In the genomic region with DNA sequence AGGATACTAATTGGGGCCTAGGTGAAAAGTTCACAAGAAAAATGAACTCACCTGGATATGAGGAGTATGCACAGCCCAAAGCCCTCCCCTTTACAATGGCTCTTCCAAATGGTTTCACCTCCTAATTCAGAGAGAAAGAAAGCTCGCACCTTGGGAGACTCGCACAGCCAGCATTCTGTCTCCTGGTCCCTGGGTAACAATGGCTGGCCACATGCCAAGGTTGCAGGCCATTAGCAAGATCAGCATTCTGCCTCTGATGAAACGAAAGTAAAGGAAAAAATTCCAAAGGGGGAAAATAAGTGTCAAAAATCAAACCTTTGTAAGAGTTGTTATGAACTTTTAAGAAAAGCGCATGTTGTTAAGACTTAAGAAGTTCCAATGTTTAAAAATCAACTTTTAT, we compare ENCODE assay signal across 13 cellular contexts.
DNase-seq lines count a peak whose midpoint lies in the region; ATAC-seq and TF ChIP-seq lines count a peak whose summit lies in the region.
"Had no signal": no experiment of that assay in that cellular context is flagged by ENCODE, and none has a peak within 500 bp of the region (broad histone marks: within the 10 kb centered on the region; RNA-seq: fewer than 3 reads in every experiment).

No MANE protein-coding gene starts in this region.

- H3K4me3 ChIP-seq in endodermal cell (ENCODE audit: low read length) (no peak overlapping the region), tibial nerve (no peak overlapping the region)
- H3K4me3 ChIP-seq: PC-9 had no signal

- no peak overlapping the region for H3K27ac Mint-ChIP-seq in endodermal cell
- H3K27ac Mint-ChIP-seq: activated T-helper 1 cell treated with anti-CD3 and anti-CD28 coated beads, Interleukin-12 subunit alpha, Interleukin-12 subunit beta, Interleukin-2, Interleukin-4 antibody, amounts not matched to agents 30 ng/mL and 10 ng/mL and 1 ng/mL, durations not matched to agents 14 hours and 24 hours and 36 hours; memory B cell had no signal

- H3K27me3 ChIP-seq in endodermal cell (ENCODE audit: control insufficient read depth, insufficient read depth, low read length, poor library complexity, severe bottlenecking) (no peaks in the 10 kb centered on the region), tibial nerve (no peaks in the 10 kb centered on the region)

- ATAC-seq in HG03439 (IDR thresholded peaks at IDR 0.05; ENCODE audit: unreplicated experiment) (no peak), HG02870 (IDR thresholded peaks at IDR 0.05; ENCODE audit: unreplicated experiment) (no peak)

- TF ChIP-seq CTCF in endodermal cell (conservative IDR thresholded peaks at IDR 0.05) (no peak), tibial nerve (IDR thresholded peaks at IDR 0.05) (no peak)

- H3K4me1 ChIP-seq in endodermal cell (ENCODE audit: control insufficient read depth, insufficient read depth, low read length) = no peaks in the 10 kb centered on the region
- H3K4me1 ChIP-seq in tibial nerve = peaks cover 0 to 31% (median 7%) of the 10 kb centered on the region in 4 donors

- WGBS in endodermal cell (ENCODE audit: insufficient coverage in 1 of 2, insufficient read length in 1 of 2), 2 experiments = 17 to 44% methylated on average over 1 to 4 of the region's 4 CpGs
- WGBS in tibial nerve, 2 donors = 35 to 50% methylated on average over 4 of the region's 4 CpGs

- H3K9me3 ChIP-seq in endodermal cell (ENCODE audit: control insufficient read depth, low read length) (no peaks in the 10 kb centered on the region), tibial nerve (peaks cover 0 to 6% (median 0%) of the 10 kb centered on the region in 4 donors)

- no peak for TF ChIP-seq EP300 in tibial nerve (IDR thresholded peaks at IDR 0.05)

- peaks cover 21% of the 10 kb centered on the region for H3K4me1 Mint-ChIP-seq in endodermal cell
- H3K4me1 Mint-ChIP-seq: memory B cell had no signal

- H3K4me3 Mint-ChIP-seq in endodermal cell = no peak overlapping the region
- H3K4me3 Mint-ChIP-seq: activated T-helper 1 cell treated with anti-CD3 and anti-CD28 coated beads, Interleukin-12 subunit alpha, Interleukin-12 subunit beta, Interleukin-2, Interleukin-4 antibody, amounts not matched to agents 30 ng/mL and 10 ng/mL and 1 ng/mL, durations not matched to agents 14 hours and 24 hours and 36 hours; memory B cell had no signal

- no peak overlapping the region for H3K9ac ChIP-seq in endodermal cell (ENCODE audit: extremely low read depth, low read length, poor library complexity, severe bottlenecking)

- peak in 2 of 3 experiments; percentile 39 to 70 for DNase-seq in NCI-H1417 (lab: John Stamatoyannopoulos, UW)
- no peak for DNase-seq in NCI-H1417 treated with DMSO at 0.1 percent for 48 hours (lab: John Stamatoyannopoulos, UW)
- peak; percentile 92 for DNase-seq in endodermal cell
- DNase-seq in lung microvascular endothelial cell (ENCODE audit: low read depth in 2 of 2) = peak; percentile 92 to 93
- peak; percentile 31 to 53 for DNase-seq in tibial nerve (ENCODE audit: low spot score in 2 of 2)
- DNase-seq in DMS153 treated with DMSO at 0.1 percent for 48 hours (lab: John Stamatoyannopoulos, UW; ENCODE audit: unreplicated experiment) = no peak
- DNase-seq: central memory CD4-positive, alpha-beta T cell; NCI-H1694 treated with DMSO at 0.1 percent for 48 hours had no signal

- H3K27me3 Mint-ChIP-seq in endodermal cell (ENCODE audit: insufficient read depth) = no peaks in the 10 kb centered on the region
- H3K27me3 Mint-ChIP-seq: memory B cell had no signal

- no peak for TF ChIP-seq POLR2A in tibial nerve (IDR thresholded peaks at IDR 0.05)

- no peaks in the 10 kb centered on the region for H3K36me3 Mint-ChIP-seq in endodermal cell (ENCODE audit: low read depth)
- H3K36me3 Mint-ChIP-seq: memory B cell had no signal

- H3K36me3 ChIP-seq in endodermal cell (ENCODE audit: control insufficient read depth, insufficient read depth, low read length) = no peaks in the 10 kb centered on the region
- H3K36me3 ChIP-seq in tibial nerve = no peaks in the 10 kb centered on the region

- no peak overlapping the region for H3K27ac ChIP-seq in endodermal cell (ENCODE audit: low read depth, low read length)
- H3K27ac ChIP-seq in tibial nerve = no peak overlapping the region
- H3K27ac ChIP-seq: PC-9 had no signal

- H3K9me3 Mint-ChIP-seq in endodermal cell = peaks cover 7% of the 10 kb centered on the region

Comparison
In these comparisons a context has a peak if more than half of its experiments do, and no peak if none do; other contexts are left out.
1. DNase-seq: peak in NCI-H1417 (2 of 3), endodermal cell (single experiment), lung microvascular endothelial cell (2 of 2) and tibial nerve (2 of 2); none in NCI-H1417 treated with DMSO at 0.1 percent for 48 hours (single experiment) and DMS153 treated with DMSO at 0.1 percent for 48 hours (single experiment).